Comparison of ENCODE assay signal across 9 cellular contexts in genomic region chrX:16671005-16671404, GRCh38. TPM values are rescaled to one million over a fixed set of nuclear protein-coding genes. Genes with fewer than 3 reads are reported as not detected.
DNase-seq lines count a peak whose midpoint lies in the region; ATAC-seq and TF ChIP-seq lines count a peak whose summit lies in the region.
"Had no signal": no experiment of that assay in that cellular context is flagged by ENCODE, and none has a peak within 500 bp of the region (broad histone marks: within the 10 kb centered on the region; RNA-seq: fewer than 3 reads in every experiment).

No MANE protein-coding gene starts in this region.

- dilution Hi-C loops in mammary epithelial cell (cut with HindIII; ENCODE audit: low sequenced_read_pairs), result loop anchor here (5.0 kb wide), 1 partner anchor 234 kb away; no protein-coding TSS in a partner anchor

- H3K79me2 ChIP-seq in mammary epithelial cell (ENCODE audit: insufficient read depth, low read length), result no peaks in the 10 kb centered on the region

- no peak for TF ChIP-seq CTCF in GM10248 (IDR thresholded peaks at IDR 0.05; ENCODE audit: control extremely low read depth, extremely low read depth, low read depth, missing control alignments)
- TF ChIP-seq CTCF in mammary epithelial cell (conservative IDR thresholded peaks at IDR 0.05 in 1 of 2, IDR thresholded peaks at IDR 0.05 in 1 of 2; ENCODE audit: extremely low read depth in 1 of 2, insufficient read depth in 1 of 2, low read depth in 1 of 2, low read length in 2 of 2), result peak; percentile 41 to 53

- ATAC-seq in HG02981 (IDR thresholded peaks at IDR 0.05; ENCODE audit: unreplicated experiment) (no peak), GM18511 (IDR thresholded peaks at IDR 0.05; ENCODE audit: unreplicated experiment) (no peak), esophagus mucosa (no peak)

- intact Hi-C loops in mammary epithelial cell (cut with micrococcal nuclease), result loop anchor here (1.0 to 2.0 kb wide), 4 partner anchors 235 to 1106 kb away; no protein-coding TSS in a partner anchor

- no peak overlapping the region for H3K27ac ChIP-seq in mammary epithelial cell (ENCODE audit: insufficient read depth, low read depth, low read length)

- H2AFZ ChIP-seq in mammary epithelial cell (ENCODE audit: low read depth, low read length), result no peak overlapping the region

- no peaks in the 10 kb centered on the region for H3K4me1 ChIP-seq in mammary epithelial cell (ENCODE audit: insufficient read depth, low read length)

- POLR2A ChIA-PET in GM10248 (lab: Yijun Ruan, JAX), result no interaction called here

- no peak overlapping the region for H3K4me3 ChIP-seq in mammary epithelial cell (replicated peaks in 1 of 3; ENCODE audit: insufficient read depth in 1 of 3, low read depth in 2 of 3, low read length in 3 of 3)

- BruUV-seq in mammary epithelial cell (replicated peaks; lab: Mats Ljungman, UMichigan), result no TSS peak

- no peak overlapping the region for H3K4me2 ChIP-seq in mammary epithelial cell (ENCODE audit: insufficient read depth, low read depth, low read length)

- no peaks in the 10 kb centered on the region for H3K9me3 ChIP-seq in mammary epithelial cell (replicated peaks; ENCODE audit: insufficient read depth, low read length)

- no peaks in the 10 kb centered on the region for H3K27me3 ChIP-seq in mammary epithelial cell (ENCODE audit: insufficient read depth, low read length)

- peaks cover 6% of the 10 kb centered on the region for H3K36me3 ChIP-seq in mammary epithelial cell (ENCODE audit: insufficient read depth, low read length)

- H4K20me1 ChIP-seq in mammary epithelial cell (ENCODE audit: insufficient read depth, low read length), result no peaks in the 10 kb centered on the region

- DNase-seq in AG08396 (ENCODE audit: low spot score) (peak; percentile 57), GM10248 (ENCODE audit: extremely low spot score) (peak; percentile 35), NOMO-1 treated with DMSO at 0.1 percent for 48 hours (lab: John Stamatoyannopoulos, UW; ENCODE audit: unreplicated experiment) (peak; percentile 72), mammary epithelial cell (peak; percentile 25), medulla oblongata (ENCODE audit: extremely low spot score) (peak; percentile 74)

- in situ Hi-C loops in mammary epithelial cell (cut with MboI; ENCODE audit: low sequenced_read_pairs in 2 of 2), result loop anchor here in 1 of 2 donors (25.0 kb wide), 2 partner anchors 559 to 734 kb away; partner anchors contain the start of gene GRPR

- H3K9ac ChIP-seq in mammary epithelial cell (ENCODE audit: insufficient read depth, low read length), result no peak overlapping the region

- CTCF ChIA-PET in GM10248 (lab: Yijun Ruan, JAX) (no interaction called here), mammary epithelial cell (lab: Charles Lee; ENCODE audit: low non-redundant PET) (interaction anchor here (0.7 kb wide), 1 partner anchor 548 kb away, joined by 4 read pairs; the partner anchor contains the start of gene GRPR)

RNA-seq across cellular contexts. Expression of gene S100G, which starts 21.0 kb away (rescaled TPM):
- total RNA-seq in mammary epithelial cell (not detected), esophagus mucosa (not detected)
- polyA plus RNA-seq in mammary epithelial cell, result not detected
- polyA minus RNA-seq in mammary epithelial cell, result not detected
- polyA plus RNA-seq: esophagus had no signal

RNA-seq across cellular contexts. Expression of gene CTPS2, which starts 41.5 kb away (rescaled TPM):
- total RNA-seq in mammary epithelial cell (1 to 10 TPM; 8.4 to 8.5 TPM), esophagus mucosa (4.8 TPM)
- polyA plus RNA-seq in mammary epithelial cell, result 6.3 TPM
- polyA minus RNA-seq in mammary epithelial cell, result 23.3 TPM

RNA-seq across cellular contexts. Expression of gene SYAP1, which starts 48.4 kb away (rescaled TPM):
- total RNA-seq in mammary epithelial cell, result 10 to 100 TPM; 30.3 to 47.5 TPM
- 15.2 TPM for polyA plus RNA-seq in mammary epithelial cell
- 16.4 TPM for polyA minus RNA-seq in mammary epithelial cell
- 23.2 TPM for total RNA-seq in esophagus mucosa
